ENCODE assay signal across 8 cellular contexts in genomic region chrX:15882704-15883539, GRCh38. TPM values are rescaled to one million over a fixed set of nuclear protein-coding genes. Genes with fewer than 3 reads are reported as not detected.
A peak's percentile ranks its signal among the peaks of the same experiment; 100 is the strongest.
DNase-seq lines count a peak whose midpoint lies in the region; ATAC-seq and TF ChIP-seq lines count a peak whose summit lies in the region.

No MANE protein-coding gene starts in this region.

- peak; percentile 26 for DNase-seq in OCI-LY7 (ENCODE audit: low spot score)
- DNase-seq in myocyte (ENCODE audit: low read depth): peak; percentile 10
- DNase-seq in NCI-H2081 (lab: John Stamatoyannopoulos, UW): no peak
- DNase-seq in NCI-H1417 (lab: John Stamatoyannopoulos, UW): no peak
- no peak for DNase-seq in NCI-H69 (lab: John Stamatoyannopoulos, UW)
- DNase-seq in A673 (ENCODE audit: low spot score): no peak

- H3K4me1 ChIP-seq in OCI-LY7 (ENCODE audit: insufficient read depth, low read length, poor library complexity, severe bottlenecking) (peaks cover 9% of the 10 kb centered on the region), A673 (ENCODE audit: insufficient read depth, low read length, poor library complexity, severe bottlenecking) (no peaks in the 10 kb centered on the region)

- H3K4me2 ChIP-seq in OCI-LY7 (ENCODE audit: low read length): peak overlapping the region; percentile 23; the same call in 1 of the 2 replicates

- H3K27me3 ChIP-seq in A673 (replicated peaks; ENCODE audit: insufficient read depth, low read depth, low read length, poor library complexity): no peaks in the 10 kb centered on the region

- H4K20me1 ChIP-seq in OCI-LY7 (ENCODE audit: insufficient read depth, low read length): no peaks in the 10 kb centered on the region

- POLR2A ChIA-PET in OCI-LY7 (lab: Charles Lee): interaction anchor here (0.9 kb wide), 1 partner anchor 28 kb away, joined by 4 read pairs; the partner anchor contains the start of gene AP1S2
- POLR2A ChIA-PET in A673 (lab: Charles Lee; ENCODE audit: low non-redundant PET): interaction anchor here (0.6 kb wide), 1 partner anchor 1975 kb away, joined by 4 read pairs; no protein-coding TSS in a partner anchor

- BruUV-seq in OCI-LY7 (replicated peaks; lab: Mats Ljungman, UMichigan): no TSS peak
- BruUV-seq in A673 (replicated peaks; lab: Mats Ljungman, UMichigan): no TSS peak

- TF ChIP-seq CTCF in OCI-LY7 (conservative IDR thresholded peaks at IDR 0.05; ENCODE audit: low read length) (no peak), A673 (conservative IDR thresholded peaks at IDR 0.05; ENCODE audit: low read depth, low read length) (no peak)

- peak; percentile 89 for ATAC-seq in GM18868 (IDR thresholded peaks at IDR 0.05; ENCODE audit: unreplicated experiment)
- peak; percentile 71 for ATAC-seq in HG02852 (IDR thresholded peaks at IDR 0.05; ENCODE audit: unreplicated experiment)

- intact Hi-C loops in OCI-LY7 (cut with micrococcal nuclease; ENCODE audit: unreplicated experiment) (no loop called here), A673 (cut with micrococcal nuclease; ENCODE audit: unreplicated experiment) (no loop called here)

- H3K9me3 ChIP-seq in OCI-LY7 (ENCODE audit: low read length) (no peaks in the 10 kb centered on the region), A673 (ENCODE audit: low read depth, low read length, poor library complexity, severe bottlenecking) (no peaks in the 10 kb centered on the region)

- peak overlapping the region; percentile 78 for H2AFZ ChIP-seq in OCI-LY7 (ENCODE audit: low read length)

- H3K4me3 ChIP-seq in OCI-LY7 (ENCODE audit: low read depth, low read length, poor library complexity, severe bottlenecking) (no peak overlapping the region), A673 (ENCODE audit: low read depth, low read length, poor library complexity, severe bottlenecking) (no peak overlapping the region)

- no peaks in the 10 kb centered on the region; the same call in 1 of the 2 replicates for H3K36me3 ChIP-seq in OCI-LY7 (ENCODE audit: insufficient read depth, low read length)
- no peaks in the 10 kb centered on the region for H3K36me3 ChIP-seq in A673 (ENCODE audit: insufficient read depth, low read length, poor library complexity, severe bottlenecking)

- H3K79me2 ChIP-seq in OCI-LY7 (ENCODE audit: insufficient read depth, low read depth, low read length): no peaks in the 10 kb centered on the region

- no peak overlapping the region for H3K27ac ChIP-seq in OCI-LY7 (ENCODE audit: low read depth, low read length, poor library complexity, severe bottlenecking)
- H3K27ac ChIP-seq in A673 (ENCODE audit: low read depth, low read length, poor library complexity, severe bottlenecking): no peak overlapping the region

- CTCF ChIA-PET in OCI-LY7 (lab: Charles Lee; ENCODE audit: unreplicated experiment) (no interaction called here), A673 (lab: Charles Lee) (no interaction called here)

- no peaks in the 10 kb centered on the region for H3K9me2 ChIP-seq in OCI-LY7 (ENCODE audit: insufficient read depth, low read length)

RNA-seq across cellular contexts. Expression of gene AP1S2, which starts 28.3 kb away (rescaled TPM):
- 40.2 and 47.0 TPM in 2 replicates for total RNA-seq in OCI-LY7 (2014; rRNA removed; shearing (Covaris generic))
- 42.7 and 49.5 TPM in 2 replicates for total RNA-seq in OCI-LY7 (2022)
- 61.2 and 77.3 TPM in 2 replicates for total RNA-seq in myocyte
- polyA plus RNA-seq in myocyte (2012): 19.8 TPM
- 55.3 and 59.3 TPM in 2 replicates for total RNA-seq in A673 (2021)

Comparison
In these comparisons a context has a peak if more than half of its experiments do, and no peak if none do; other contexts are left out.
1. DNase-seq: peak in OCI-LY7 (single experiment) and myocyte (single experiment); none in NCI-H2081 (0 of 2), NCI-H1417 (0 of 3), NCI-H69 (single experiment) and A673 (single experiment).